Comparison of ENCODE assay signal across 9 cellular contexts in genomic region chr20:7926767-7927166, GRCh38. TPM values are rescaled to one million over a fixed set of nuclear protein-coding genes. Genes with fewer than 3 reads are reported as not detected.
A peak's percentile ranks its signal among the peaks of the same experiment; 100 is the strongest.
DNase-seq lines count a peak whose midpoint lies in the region; ATAC-seq, FAIRE-seq and TF ChIP-seq lines count a peak whose summit lies in the region.
"Had no signal": no experiment of that assay in that cellular context is flagged by ENCODE, and none has a peak within 500 bp of the region (broad histone marks: within the 10 kb centered on the region; RNA-seq: fewer than 3 reads in every experiment).

No MANE protein-coding gene starts in this region.

- H3K27ac ChIP-seq in left ventricle myocardium inferior (replicated peaks) (no peak overlapping the region), RWPE1 (no peak overlapping the region)
- H3K27ac ChIP-seq: Peyer's patch had no signal

- no peak for FAIRE-seq in urothelium cell line (lab: Jason Lieb, UNC)

- intact Hi-C loops in left ventricle myocardium inferior (cut with micrococcal nuclease), result no loop called here
- intact Hi-C loops in cardiac septum (cut with DNase I), result no loop called here

- H3K36me3 ChIP-seq in left ventricle myocardium inferior, result no peaks in the 10 kb centered on the region
- H3K36me3 ChIP-seq: Peyer's patch had no signal

- ATAC-seq in GM19397 (IDR thresholded peaks at IDR 0.05; ENCODE audit: unreplicated experiment), result no peak
- ATAC-seq in stimulated activated naive CD8-positive, alpha-beta T cell treated with anti-CD3 and anti-CD28 coated beads, Interleukin-15, Interleukin-2, amounts not matched to agents 100 U/mL and 50 U/mL, for 24 hours, result no peak

- peaks cover 5% of the 10 kb centered on the region for H3K27me3 ChIP-seq in left ventricle myocardium inferior (ENCODE audit: low read depth)
- H3K27me3 ChIP-seq: Peyer's patch had no signal

- DNase-seq in left ventricle myocardium inferior, result no peak
- DNase-seq in cardiac septum (ENCODE audit: low spot score), result no peak
- peak; percentile 20 for DNase-seq in RWPE1 (ENCODE audit: low spot score)
- peak; percentile 57 for DNase-seq in fibroblast of villous mesenchyme (ENCODE audit: low read depth)
- peak; percentile 27 for DNase-seq in urothelium cell line (ENCODE audit: low spot score)
- DNase-seq in GM19238 (ENCODE audit: insufficient read length, low spot score), result no peak
- no peak for DNase-seq in stimulated activated naive CD8-positive, alpha-beta T cell treated with anti-CD3 and anti-CD28 coated beads, Interleukin-15, Interleukin-2, amounts not matched to agents 100 U/mL and 50 U/mL, for 24 hours
- DNase-seq: Peyer's patch had no signal

- H3K4me1 ChIP-seq in left ventricle myocardium inferior, result no peaks in the 10 kb centered on the region
- H3K4me1 ChIP-seq: Peyer's patch had no signal

- CTCF ChIA-PET in RWPE1 (lab: Yijun Ruan, JAX), result interaction anchor here (0.6 to 0.7 kb wide), 4 partner anchors 335 to 952 kb away, joined by 3 to 6 read pairs (median 4); no protein-coding TSS in a partner anchor

- H3K9me3 ChIP-seq in left ventricle myocardium inferior (replicated peaks), result no peaks in the 10 kb centered on the region
- H3K9me3 ChIP-seq: Peyer's patch had no signal

- TF ChIP-seq CTCF in left ventricle myocardium inferior (IDR thresholded peaks at IDR 0.05; ENCODE audit: borderline replicate concordance) (peak; percentile 53), RWPE1 (conservative IDR thresholded peaks at IDR 0.05; ENCODE audit: low read depth) (peak; percentile 79), fibroblast of villous mesenchyme (IDR thresholded peaks at IDR 0.05; ENCODE audit: insufficient read depth, low read depth, low read length) (peak; percentile 63)

- POLR2A ChIA-PET in RWPE1 (lab: Yijun Ruan, JAX; ENCODE audit: low non-redundant PET), result no interaction called here

- H3K4me3 ChIP-seq in left ventricle myocardium inferior (no peak overlapping the region), fibroblast of villous mesenchyme (ENCODE audit: low read depth, low read length) (no peak overlapping the region)
- H3K4me3 ChIP-seq: Peyer's patch had no signal

RNA-seq across cellular contexts. Expression of gene HAO1, which starts 13.5 kb away (rescaled TPM):
- total RNA-seq in left ventricle myocardium inferior (not detected), cardiac septum (not detected), fibroblast of villous mesenchyme (not detected in 2 replicates)

Comparison
In these comparisons a context has a peak if more than half of its experiments do, and no peak if none do; other contexts are left out.
1. DNase-seq: peak in RWPE1 (single experiment), fibroblast of villous mesenchyme (single experiment) and urothelium cell line (single experiment); none in left ventricle myocardium inferior (single experiment), cardiac septum (single experiment), GM19238 (single experiment) and stimulated activated naive CD8-positive, alpha-beta T cell treated with anti-CD3 and anti-CD28 coated beads, Interleukin-15, Interleukin-2, amounts not matched to agents 100 U/mL and 50 U/mL, for 24 hours (single experiment).
2. Peak in every context shown above with its lines, with median percentiles within 50 percentile points of each other: CTCF ChIP-seq.